9 cellular contexts compared by ENCODE assay signal in genomic region chr1:4621646-4622045, GRCh38. TPM values are rescaled to one million over a fixed set of nuclear protein-coding genes. Genes with fewer than 3 reads are reported as not detected.
"Had no signal": no experiment of that assay in that cellular context is flagged by ENCODE, and none has a peak within 500 bp of the region (broad histone marks: within the 10 kb centered on the region; RNA-seq: fewer than 3 reads in every experiment).

No MANE protein-coding gene starts in this region.

- H2AFZ ChIP-seq: GM23248 had no signal

- DNase-seq: GM23248, GOT3, H7, HFFc6, IMR-90 had no signal

- H3K9me3 ChIP-seq: HAP-1 had no signal

- H3K36me3 ChIP-seq: HAP-1 had no signal

- FAIRE-seq: K562 had no signal

- H3K9ac ChIP-seq: GM23248 had no signal

- H3K4me1 ChIP-seq: HAP-1 had no signal

- ATAC-seq: HCT116, K562 had no signal

- H3K4me3 ChIP-seq: GM23248, HAP-1, K562 had no signal

- H3K27ac ChIP-seq: GM23248, HL-60 had no signal

RNA-seq across cellular contexts. Expression of gene AJAP1, which starts 32.8 kb away (rescaled TPM):
- total RNA-seq: HFFc6, K562 had no signal
- polyA plus RNA-seq: K562 had no signal
